8 cellular contexts compared by ENCODE assay signal in genomic region chr17:49224198-49224996, GRCh38. TPM values are rescaled to one million over a fixed set of nuclear protein-coding genes. Genes with fewer than 3 reads are reported as not detected.
DNase-seq lines count a peak whose midpoint lies in the region; ATAC-seq and TF ChIP-seq lines count a peak whose summit lies in the region.

No MANE protein-coding gene starts in this region.

- no peak for TF ChIP-seq CTCF in suprapubic skin (IDR thresholded peaks at IDR 0.05)

- H3K9me3 Mint-ChIP-seq in CD4-positive, alpha-beta memory T cell, result no peaks in the 10 kb centered on the region
- no peaks in the 10 kb centered on the region for H3K9me3 Mint-ChIP-seq in activated naive CD4-positive, alpha-beta T cell treated with anti-CD3 and anti-CD28 coated beads, Interleukin-2, amount 10 ng/mL, durations not matched to agents 7 days and 5 days

- no peak overlapping the region for H3K27ac ChIP-seq in CD4-positive, alpha-beta memory T cell (ENCODE audit: low read depth, low read length)
- H3K27ac ChIP-seq in suprapubic skin, result no peak overlapping the region

- TF ChIP-seq POLR2A in suprapubic skin (IDR thresholded peaks at IDR 0.05), result no peak

- H3K4me1 ChIP-seq in CD4-positive, alpha-beta memory T cell (ENCODE audit: insufficient read depth, low read length), result peaks cover 38% of the 10 kb centered on the region
- H3K4me1 ChIP-seq in suprapubic skin, result peaks cover 23% of the 10 kb centered on the region

- POLR2A ChIA-PET in CD4-positive, alpha-beta memory T cell (lab: Charles Lee; ENCODE audit: partially characterized antibody), result interaction anchor here (0.9 to 4.8 kb wide), 6 partner anchors 14 to 1575 kb away, joined by 3 to 82 read pairs (median 8); partner anchors contain the start of genes ABI3 and GNGT2

- peak; percentile 57 to 67 (median 61) for DNase-seq in CD4-positive, alpha-beta memory T cell
- DNase-seq in NCI-H345 treated with DMSO at 0.1 percent for 48 hours (lab: John Stamatoyannopoulos, UW; ENCODE audit: unreplicated experiment) (peak; percentile 34), left colon (peak in 1 of 2 donors; percentile 60), suprapubic skin (ENCODE audit: low spot score in 2 of 2) (no peak)
- peak; percentile 75 for DNase-seq in activated naive CD4-positive, alpha-beta T cell treated with anti-CD3 and anti-CD28 coated beads, Interleukin-2, amount 10 ng/mL, durations not matched to agents 7 days and 5 days

- no peaks in the 10 kb centered on the region for H3K9me3 ChIP-seq in CD4-positive, alpha-beta memory T cell (ENCODE audit: control insufficient read depth in 1 of 2, low read length in 2 of 2)
- H3K9me3 ChIP-seq in suprapubic skin, result no peaks in the 10 kb centered on the region

- peaks cover 15 to 44% (median 22%) of the 10 kb centered on the region in 4 donors for H3K4me1 Mint-ChIP-seq in CD4-positive, alpha-beta memory T cell
- peaks cover 52% of the 10 kb centered on the region for H3K4me1 Mint-ChIP-seq in activated naive CD4-positive, alpha-beta T cell treated with anti-CD3 and anti-CD28 coated beads, Interleukin-2, amount 10 ng/mL, durations not matched to agents 7 days and 5 days

- WGBS in suprapubic skin, result 4% methylated on average over 46 of the region's 95 CpGs

- ATAC-seq in left colon (peak; percentile 35), HG03565 (IDR thresholded peaks at IDR 0.05; ENCODE audit: unreplicated experiment) (no peak), GM21717 (IDR thresholded peaks at IDR 0.05; ENCODE audit: unreplicated experiment) (no peak), GM18907 (IDR thresholded peaks at IDR 0.05; ENCODE audit: unreplicated experiment) (no peak)

- H3K27me3 Mint-ChIP-seq in CD4-positive, alpha-beta memory T cell, result peaks cover 7 to 9% of the 10 kb centered on the region in 2 donors
- H3K27me3 Mint-ChIP-seq in activated naive CD4-positive, alpha-beta T cell treated with anti-CD3 and anti-CD28 coated beads, Interleukin-2, amount 10 ng/mL, durations not matched to agents 7 days and 5 days, result peaks cover 60% of the 10 kb centered on the region

- no peaks in the 10 kb centered on the region for H3K36me3 ChIP-seq in CD4-positive, alpha-beta memory T cell (ENCODE audit: insufficient read depth, low read length)
- H3K36me3 ChIP-seq in suprapubic skin, result no peaks in the 10 kb centered on the region

- H3K4me3 ChIP-seq in CD4-positive, alpha-beta memory T cell (ENCODE audit: low read length in 2 of 2), result peak overlapping the region in 1 of 2 donors; percentile 50
- H3K4me3 ChIP-seq in suprapubic skin, result peak overlapping the region; percentile 13

- H3K27me3 ChIP-seq in CD4-positive, alpha-beta memory T cell (ENCODE audit: insufficient read depth, low read length), result peaks cover 5% of the 10 kb centered on the region
- H3K27me3 ChIP-seq in suprapubic skin, result peaks cover 75% of the 10 kb centered on the region

- intact Hi-C loops in CD4-positive, alpha-beta memory T cell (cut with micrococcal nuclease), result loop anchor here (5.0 kb wide), 1 partner anchor 173 kb away; no protein-coding TSS in a partner anchor
- intact Hi-C loops in left colon (cut with DNase I, micrococcal nuclease), result no loop called here

- peak overlapping the region; percentile 75 to 89 (median 83) for H3K4me3 Mint-ChIP-seq in CD4-positive, alpha-beta memory T cell
- peak overlapping the region; percentile 44 for H3K4me3 Mint-ChIP-seq in activated naive CD4-positive, alpha-beta T cell treated with anti-CD3 and anti-CD28 coated beads, Interleukin-2, amount 10 ng/mL, durations not matched to agents 7 days and 5 days

- TF ChIP-seq EP300 in suprapubic skin (IDR thresholded peaks at IDR 0.05), result no peak

- peak overlapping the region in 4 of 7 donors; percentile 18 to 57 (median 40) for H3K27ac Mint-ChIP-seq in CD4-positive, alpha-beta memory T cell
- H3K27ac Mint-ChIP-seq in activated naive CD4-positive, alpha-beta T cell treated with anti-CD3 and anti-CD28 coated beads, Interleukin-2, amount 10 ng/mL, durations not matched to agents 7 days and 5 days, result no peak overlapping the region

- peaks cover 7 to 10% of the 10 kb centered on the region in 2 donors for H3K36me3 Mint-ChIP-seq in CD4-positive, alpha-beta memory T cell
- peaks cover 36% of the 10 kb centered on the region for H3K36me3 Mint-ChIP-seq in activated naive CD4-positive, alpha-beta T cell treated with anti-CD3 and anti-CD28 coated beads, Interleukin-2, amount 10 ng/mL, durations not matched to agents 7 days and 5 days

- CTCF ChIA-PET in CD4-positive, alpha-beta memory T cell (lab: Charles Lee; ENCODE audit: partially characterized antibody), result interaction anchor here (0.6 to 13.8 kb wide), 14 partner anchors 9 to 144 kb away, joined by 3 to 315 read pairs (median 4); no protein-coding TSS in a partner anchor
- CTCF ChIA-PET in activated naive CD4-positive, alpha-beta T cell treated with anti-CD3 and anti-CD28 coated beads, Interleukin-2, amount 10 ng/mL, durations not matched to agents 7 days and 5 days (lab: Charles Lee), result interaction anchor here (0.7 to 4.8 kb wide), 8 partner anchors 9 to 43 kb away, joined by 3 to 96 read pairs (median 4); partner anchors contain the start of genes ABI3 and GNGT2

RNA-seq across cellular contexts. Expression of gene PHOSPHO1, which starts 6.2 kb away (rescaled TPM):
- not detected for total RNA-seq in CD4-positive, alpha-beta memory T cell
- polyA plus RNA-seq in CD4-positive, alpha-beta memory T cell, result under 1 TPM; 0.10 to 0.29 TPM
- total RNA-seq in left colon (not detected), suprapubic skin (under 1 TPM in 2 of 4 donors, not detected in 2; 0.70 to 0.79 TPM)

RNA-seq across cellular contexts. Expression of gene ABI3, which starts 13.9 kb away (rescaled TPM):
- total RNA-seq in CD4-positive, alpha-beta memory T cell, result 10 to 100 TPM in 1 of 2 experiments, 1 to 10 TPM in 1; 9.5 to 11.5 TPM
- 10 to 100 TPM; 14.3 to 24.5 TPM for polyA plus RNA-seq in CD4-positive, alpha-beta memory T cell
- 1 to 10 TPM; 3.4 to 7.6 TPM for total RNA-seq in left colon
- 1 to 10 TPM; 2.3 to 6.7 (median 3.0) TPM for total RNA-seq in suprapubic skin

RNA-seq across cellular contexts. Expression of gene GNGT2, which starts 14.0 kb away (rescaled TPM):
- total RNA-seq in CD4-positive, alpha-beta memory T cell, result 1 to 10 TPM; 2.9 to 3.3 TPM
- 1 to 10 TPM; 6.9 to 8.2 TPM for polyA plus RNA-seq in CD4-positive, alpha-beta memory T cell
- total RNA-seq in left colon (1 to 10 TPM; 1.3 to 1.4 TPM), suprapubic skin (1 to 10 TPM in 1 of 4 donors, not detected in 3; 1.7 TPM)

Comparison
In these comparisons a context has a peak if more than half of its experiments do, and no peak if none do; other contexts are left out.
1. DNase-seq: peak in CD4-positive, alpha-beta memory T cell (5 of 5), NCI-H345 treated with DMSO at 0.1 percent for 48 hours (single experiment) and activated naive CD4-positive, alpha-beta T cell treated with anti-CD3 and anti-CD28 coated beads, Interleukin-2, amount 10 ng/mL, durations not matched to agents 7 days and 5 days (single experiment); none in suprapubic skin (0 of 2).